ENCODE assay signal across 9 cellular contexts in the genomic region with DNA sequence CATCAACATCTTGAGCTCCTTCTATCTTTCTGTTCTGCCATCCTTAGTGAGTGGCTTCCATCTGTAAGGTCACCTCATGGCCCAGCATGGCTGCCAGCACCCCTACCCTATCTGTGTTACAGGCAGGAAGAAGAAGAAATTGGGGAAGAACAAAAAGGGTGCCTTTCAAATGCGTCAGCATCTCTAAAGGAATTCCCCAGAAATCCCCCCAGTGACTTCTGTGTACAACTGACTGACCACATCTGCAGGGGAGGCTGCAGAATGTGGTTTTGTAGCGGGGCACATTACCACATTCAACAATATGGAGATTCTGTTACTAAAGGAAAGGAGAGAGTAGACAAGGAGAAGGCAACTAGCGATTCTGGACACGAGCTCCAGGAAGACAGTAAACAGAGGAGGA. TPM values are rescaled to one million over a fixed set of nuclear protein-coding genes. Genes with fewer than 3 reads are reported as not detected.
DNase-seq lines count a peak whose midpoint lies in the region; ATAC-seq and TF ChIP-seq lines count a peak whose summit lies in the region.
"Had no signal": no experiment of that assay in that cellular context is flagged by ENCODE, and none has a peak within 500 bp of the region (broad histone marks: within the 10 kb centered on the region; RNA-seq: fewer than 3 reads in every experiment).

No MANE protein-coding gene starts in this region.

- peak overlapping the region; percentile 75 for H3K27ac Mint-ChIP-seq in activated T-cell treated with anti-CD3 and anti-CD28 coated beads, Interleukin-2, amount 50 U/mL, for 72 hours
- H3K27ac Mint-ChIP-seq in stimulated activated memory B cell treated with anti-CD40 and anti-IgM and Interleukin-4, amounts not matched to agents 10 μg/mL and 1 μg/mL and 100 μg/mL, for 72 hours: peak overlapping the region; percentile 93
- no peak overlapping the region for H3K27ac Mint-ChIP-seq in chondrocyte (ENCODE audit: unreplicated experiment)

- H3K36me3 Mint-ChIP-seq in activated T-cell treated with anti-CD3 and anti-CD28 coated beads, Interleukin-2, amount 50 U/mL, for 72 hours (ENCODE audit: insufficient read depth in 2 of 2): peaks cover 0 to 2% of the 10 kb centered on the region in 2 donors
- peaks cover 13% of the 10 kb centered on the region for H3K36me3 Mint-ChIP-seq in stimulated activated memory B cell treated with anti-CD40 and anti-IgM and Interleukin-4, amounts not matched to agents 10 μg/mL and 1 μg/mL and 100 μg/mL, for 72 hours
- no peaks in the 10 kb centered on the region for H3K36me3 Mint-ChIP-seq in chondrocyte (ENCODE audit: low read depth)

- H3K9me3 Mint-ChIP-seq in activated T-cell treated with anti-CD3 and anti-CD28 coated beads, Interleukin-2, amount 50 U/mL, for 72 hours: no peaks in the 10 kb centered on the region
- H3K9me3 Mint-ChIP-seq in stimulated activated memory B cell treated with anti-CD40 and anti-IgM and Interleukin-4, amounts not matched to agents 10 μg/mL and 1 μg/mL and 100 μg/mL, for 72 hours: no peaks in the 10 kb centered on the region
- H3K9me3 Mint-ChIP-seq in chondrocyte (ENCODE audit: low read depth): no peaks in the 10 kb centered on the region

- no peak overlapping the region for H3K4me3 ChIP-seq in effector memory CD4-positive, alpha-beta T cell (ENCODE audit: insufficient read depth, low read depth, low read length, poor library complexity, severe bottlenecking)
- no peak overlapping the region for H3K4me3 ChIP-seq in WERI-Rb-1 (ENCODE audit: low read depth, low read length)

- H3K36me3 ChIP-seq in effector memory CD4-positive, alpha-beta T cell (ENCODE audit: control insufficient read depth, insufficient read depth, low read length): no peaks in the 10 kb centered on the region
- no peaks in the 10 kb centered on the region for H3K36me3 ChIP-seq in WERI-Rb-1

- H3K27me3 Mint-ChIP-seq in activated T-cell treated with anti-CD3 and anti-CD28 coated beads, Interleukin-2, amount 50 U/mL, for 72 hours (ENCODE audit: low read depth): no peaks in the 10 kb centered on the region
- H3K27me3 Mint-ChIP-seq in stimulated activated memory B cell treated with anti-CD40 and anti-IgM and Interleukin-4, amounts not matched to agents 10 μg/mL and 1 μg/mL and 100 μg/mL, for 72 hours: no peaks in the 10 kb centered on the region
- no peaks in the 10 kb centered on the region for H3K27me3 Mint-ChIP-seq in chondrocyte (ENCODE audit: low read depth)

- ATAC-seq in HG03095 (IDR thresholded peaks at IDR 0.05; ENCODE audit: unreplicated experiment): peak; percentile 46
- ATAC-seq in activated T-cell treated with anti-CD3 and anti-CD28 coated beads, Interleukin-2, amount 50 U/mL, for 72 hours (replicated peaks in 1 of 2): peak; percentile 39 to 43
- peak; percentile 80 for ATAC-seq in stimulated activated memory B cell treated with anti-CD40 and anti-IgM and Interleukin-4, amounts not matched to agents 10 μg/mL and 1 μg/mL and 100 μg/mL, for 72 hours

- H3K4me1 Mint-ChIP-seq in activated T-cell treated with anti-CD3 and anti-CD28 coated beads, Interleukin-2, amount 50 U/mL, for 72 hours (ENCODE audit: low read depth): peaks cover 71% of the 10 kb centered on the region
- peaks cover 96% of the 10 kb centered on the region for H3K4me1 Mint-ChIP-seq in stimulated activated memory B cell treated with anti-CD40 and anti-IgM and Interleukin-4, amounts not matched to agents 10 μg/mL and 1 μg/mL and 100 μg/mL, for 72 hours
- H3K4me1 Mint-ChIP-seq in chondrocyte (ENCODE audit: low read depth): peaks cover 6% of the 10 kb centered on the region

- no peaks in the 10 kb centered on the region for H3K27me3 ChIP-seq in effector memory CD4-positive, alpha-beta T cell (replicated peaks; ENCODE audit: control insufficient read depth, insufficient read depth, low read length, poor library complexity, severe bottlenecking)
- H3K27me3 ChIP-seq in WERI-Rb-1 (ENCODE audit: insufficient read depth, low read depth, severe bottlenecking): no peaks in the 10 kb centered on the region

- no peaks in the 10 kb centered on the region for H3K9me3 ChIP-seq in effector memory CD4-positive, alpha-beta T cell (ENCODE audit: control insufficient read depth, low read length)
- H3K9me3 ChIP-seq in WERI-Rb-1 (ENCODE audit: severe bottlenecking): no peaks in the 10 kb centered on the region

- no peak overlapping the region for H3K27ac ChIP-seq in effector memory CD4-positive, alpha-beta T cell (ENCODE audit: insufficient read depth, low read length, poor library complexity, severe bottlenecking)
- H3K27ac ChIP-seq in WERI-Rb-1: no peak overlapping the region
- H3K27ac ChIP-seq: C4-2B had no signal

- H3K4me1 ChIP-seq in effector memory CD4-positive, alpha-beta T cell (ENCODE audit: control insufficient read depth, insufficient read depth, low read length, poor library complexity, severe bottlenecking): no peaks in the 10 kb centered on the region

- H3K4me3 Mint-ChIP-seq in activated T-cell treated with anti-CD3 and anti-CD28 coated beads, Interleukin-2, amount 50 U/mL, for 72 hours: peak overlapping the region; percentile 68 to 75
- peak overlapping the region; percentile 11 for H3K4me3 Mint-ChIP-seq in stimulated activated memory B cell treated with anti-CD40 and anti-IgM and Interleukin-4, amounts not matched to agents 10 μg/mL and 1 μg/mL and 100 μg/mL, for 72 hours
- no peak overlapping the region for H3K4me3 Mint-ChIP-seq in chondrocyte (ENCODE audit: unreplicated experiment)

- DNase-seq in activated T-cell treated with anti-CD3 and anti-CD28 coated beads for 48 hours (ENCODE audit: low read depth): peak; percentile 10
- no peak for DNase-seq in activated T-cell treated with anti-CD3 and anti-CD28 coated beads, Interleukin-2, amount 50 U/mL, for 1 hour
- peak; percentile 46 to 53 for DNase-seq in activated T-cell treated with anti-CD3 and anti-CD28 coated beads, Interleukin-2, amount 50 U/mL, for 72 hours
- no peak for DNase-seq in effector memory CD4-positive, alpha-beta T cell
- DNase-seq in chondrocyte (ENCODE audit: low spot score): no peak
- no peak for DNase-seq in WERI-Rb-1

- TF ChIP-seq CTCF in chondrocyte (IDR thresholded peaks at IDR 0.05) (no peak), WERI-Rb-1 (IDR thresholded peaks at IDR 0.05; ENCODE audit: low read depth, low read length) (no peak)

RNA-seq across cellular contexts. Expression of a gene that starts 40.1 kb away (rescaled TPM):
- total RNA-seq in activated T-cell treated with anti-CD3 and anti-CD28 coated beads, Interleukin-2, amount 50 U/mL, for 72 hours: 10 to 100 TPM; 28.7 to 35.2 TPM
- total RNA-seq in chondrocyte: 32.2 to 34.3 TPM (median 33.9 TPM) in 3 replicates

RNA-seq across cellular contexts. Expression of a gene that starts 40.5 kb away (rescaled TPM):
- total RNA-seq in activated T-cell treated with anti-CD3 and anti-CD28 coated beads, Interleukin-2, amount 50 U/mL, for 72 hours: 100 to 1,000 TPM in 1 of 2 donors, 10 to 100 TPM in 1; 96.2 to 121 TPM
- total RNA-seq in chondrocyte: 167 to 218 TPM (median 181 TPM) in 3 replicates

Comparison
In these comparisons a context has a peak if more than half of its experiments do, and no peak if none do; other contexts are left out.
1. DNase-seq: peak in activated T-cell treated with anti-CD3 and anti-CD28 coated beads for 48 hours (single experiment) and activated T-cell treated with anti-CD3 and anti-CD28 coated beads, Interleukin-2, amount 50 U/mL, for 72 hours (2 of 2); none in activated T-cell treated with anti-CD3 and anti-CD28 coated beads, Interleukin-2, amount 50 U/mL, for 1 hour (single experiment), effector memory CD4-positive, alpha-beta T cell (0 of 3), chondrocyte (single experiment) and WERI-Rb-1 (single experiment).
2. Peak in every context shown above with its lines, with median percentiles within 50 percentile points of each other: ATAC-seq.